ENCODE assay signal across 7 cellular contexts in the genomic region with DNA sequence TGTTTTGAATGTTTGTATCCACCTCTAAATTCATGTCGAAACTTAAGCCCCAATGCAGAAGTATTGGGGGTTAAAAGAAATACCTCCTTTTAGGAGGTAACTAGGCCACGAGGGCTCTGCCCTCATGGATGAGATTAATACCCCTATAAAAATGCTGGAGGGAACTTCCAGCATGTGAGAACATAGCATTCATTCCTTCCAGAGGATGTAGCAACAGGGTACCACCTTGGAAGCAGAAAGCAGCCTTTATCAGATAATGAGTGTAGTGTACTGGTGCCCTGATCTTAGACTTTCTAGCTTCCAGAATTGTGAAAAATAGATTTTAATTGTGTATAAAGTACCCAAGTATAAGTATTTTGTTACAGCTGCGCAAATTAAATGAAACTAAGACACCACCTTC.
"Had no signal": no experiment of that assay in that cellular context is flagged by ENCODE, and none has a peak within 500 bp of the region (broad histone marks: within the 10 kb centered on the region; RNA-seq: fewer than 3 reads in every experiment).

No MANE protein-coding gene starts in this region.

- H3K4me3 Mint-ChIP-seq: IgD-negative memory B cell had no signal

- FAIRE-seq: HepG2, HTR-8/SVneo, K562 had no signal

- H3K27ac Mint-ChIP-seq: IgD-negative memory B cell had no signal

- ATAC-seq: HepG2, K562 had no signal

- H3K4me1 Mint-ChIP-seq: IgD-negative memory B cell had no signal

- DNase-seq: IMR-90, KBM-7 had no signal

- H3K27ac ChIP-seq: HL-60 had no signal

- H3K4me3 ChIP-seq: K562 had no signal
